ENCODE assay signal across 1 cellular context in the genomic region with DNA sequence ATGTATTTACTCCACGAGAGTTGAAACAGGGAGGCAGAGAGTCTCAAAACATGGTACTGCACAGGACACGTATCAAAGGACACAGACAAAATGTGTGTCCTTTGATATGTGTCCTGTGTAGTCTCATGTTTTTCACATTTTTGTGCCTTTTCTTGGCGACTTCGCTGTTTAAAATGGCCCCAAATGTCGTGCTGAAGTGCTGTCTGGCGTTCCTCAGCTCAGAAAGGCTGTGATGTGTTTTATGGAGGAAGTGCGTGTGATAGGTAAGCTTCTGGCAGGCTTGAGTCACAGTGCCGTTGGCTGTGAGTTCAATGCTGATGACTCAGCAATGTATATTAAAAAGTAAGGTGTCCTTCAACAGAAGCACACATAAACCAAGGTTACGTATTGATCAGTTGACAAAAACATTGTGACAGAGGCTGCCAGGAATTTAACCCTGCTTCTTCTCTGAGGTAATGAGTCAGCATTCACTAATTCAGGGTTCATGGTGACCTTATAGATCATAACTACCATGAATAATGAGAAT.
TF ChIP-seq lines count a peak whose summit lies in the region.

No MANE protein-coding gene starts in this region.

TF ChIP-seq in HepG2, 621 proteins besides CTCF, POLR2A, EP300 and RAD21 (continued from another document):
- TF ChIP-seq HOXA3 (CRISPR knock-in tag; IDR thresholded peaks at IDR 0.05) (peak; percentile 60), ZBTB7A (CRISPR knock-in tag; IDR thresholded peaks at IDR 0.05) (peak; percentile 68; the same call in 1 of the 2 replicates), AGO1 (IDR thresholded peaks at IDR 0.05; ENCODE audit: low read depth, low read length, poor library complexity, severe bottlenecking) (no peak), ZMYM4 (CRISPR knock-in tag; IDR thresholded peaks at IDR 0.05) (peak; percentile 73), FOXM1 (CRISPR knock-in tag; IDR thresholded peaks at IDR 0.05) (no peak), TOE1 (CRISPR knock-in tag; IDR thresholded peaks at IDR 0.05) (no peak), KAT2B (IDR thresholded peaks at IDR 0.05; ENCODE audit: borderline replicate concordance, low read depth, low read length) (peak; percentile 67; the same call in 1 of the 2 replicates), ZFX (CRISPR knock-in tag; IDR thresholded peaks at IDR 0.05; ENCODE audit: low read depth) (no peak), ZNF207 (IDR thresholded peaks at IDR 0.05; ENCODE audit: borderline replicate concordance) (no peak), FOXK1 (CRISPR knock-in tag; IDR thresholded peaks at IDR 0.05; ENCODE audit: borderline replicate concordance, low read depth) (peak; percentile 79; the same call in 1 of the 2 replicates), ZNF570 (CRISPR knock-in tag; IDR thresholded peaks at IDR 0.05; ENCODE audit: borderline replicate concordance) (no peak), GABPB1 (CRISPR knock-in tag; IDR thresholded peaks at IDR 0.05) (peak; percentile 72), NR2F1 (CRISPR knock-in tag; IDR thresholded peaks at IDR 0.05) (peak; percentile 52 to 76; a peak in 3 of 4 replicates), FOXO1 (CRISPR knock-in tag; IDR thresholded peaks at IDR 0.05) (peak; percentile 62; the same call in 1 of the 2 replicates), ZNF589 (CRISPR knock-in tag; conservative IDR thresholded peaks at IDR 0.05) (no peak), SMARCE1 (IDR thresholded peaks at IDR 0.05; ENCODE audit: borderline replicate concordance) (no peak), ZNF878 (CRISPR knock-in tag; IDR thresholded peaks at IDR 0.05) (no peak), DPF2 (CRISPR knock-in tag; IDR thresholded peaks at IDR 0.05; ENCODE audit: borderline replicate concordance, low read depth) (no peak), FOXJ3 (CRISPR knock-in tag; IDR thresholded peaks at IDR 0.05; ENCODE audit: borderline replicate concordance) (peak; percentile 66; the same call in 1 of the 2 replicates), TGIF2 (CRISPR knock-in tag; IDR thresholded peaks at IDR 0.05) (no peak), ZNF232 (CRISPR knock-in tag; IDR thresholded peaks at IDR 0.05; ENCODE audit: borderline replicate concordance) (0 out of 2 replicates have a peak, but pooled peaks have one; percentile 43), ZNF530 (CRISPR knock-in tag; IDR thresholded peaks at IDR 0.05; ENCODE audit: low read depth) (no peak), ONECUT2 (CRISPR knock-in tag; IDR thresholded peaks at IDR 0.05) (peak; percentile 78), ZNF780A (CRISPR knock-in tag; IDR thresholded peaks at IDR 0.05) (no peak)
- TF ChIP-seq, protein P1, sequence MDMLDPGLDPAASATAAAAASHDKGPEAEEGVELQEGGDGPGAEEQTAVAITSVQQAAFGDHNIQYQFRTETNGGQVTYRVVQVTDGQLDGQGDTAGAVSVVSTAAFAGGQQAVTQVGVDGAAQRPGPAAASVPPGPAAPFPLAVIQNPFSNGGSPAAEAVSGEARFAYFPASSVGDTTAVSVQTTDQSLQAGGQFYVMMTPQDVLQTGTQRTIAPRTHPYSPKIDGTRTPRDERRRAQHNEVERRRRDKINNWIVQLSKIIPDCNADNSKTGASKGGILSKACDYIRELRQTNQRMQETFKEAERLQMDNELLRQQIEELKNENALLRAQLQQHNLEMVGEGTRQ (IDR thresholded peaks at IDR 0.05; ENCODE audit: low read depth, low read length): no peak
- TF ChIP-seq, protein P1 (CRISPR knock-in tag; IDR thresholded peaks at IDR 0.05; ENCODE audit: borderline replicate concordance): no peak
- TF ChIP-seq, protein P2, sequence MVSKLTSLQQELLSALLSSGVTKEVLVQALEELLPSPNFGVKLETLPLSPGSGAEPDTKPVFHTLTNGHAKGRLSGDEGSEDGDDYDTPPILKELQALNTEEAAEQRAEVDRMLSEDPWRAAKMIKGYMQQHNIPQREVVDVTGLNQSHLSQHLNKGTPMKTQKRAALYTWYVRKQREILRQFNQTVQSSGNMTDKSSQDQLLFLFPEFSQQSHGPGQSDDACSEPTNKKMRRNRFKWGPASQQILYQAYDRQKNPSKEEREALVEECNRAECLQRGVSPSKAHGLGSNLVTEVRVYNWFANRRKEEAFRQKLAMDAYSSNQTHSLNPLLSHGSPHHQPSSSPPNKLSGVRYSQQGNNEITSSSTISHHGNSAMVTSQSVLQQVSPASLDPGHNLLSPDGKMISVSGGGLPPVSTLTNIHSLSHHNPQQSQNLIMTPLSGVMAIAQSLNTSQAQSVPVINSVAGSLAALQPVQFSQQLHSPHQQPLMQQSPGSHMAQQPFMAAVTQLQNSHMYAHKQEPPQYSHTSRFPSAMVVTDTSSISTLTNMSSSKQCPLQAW (CRISPR knock-in tag; IDR thresholded peaks at IDR 0.05): peak; percentile 65; the same call in 1 of the 2 replicates
- TF ChIP-seq, protein P3, sequence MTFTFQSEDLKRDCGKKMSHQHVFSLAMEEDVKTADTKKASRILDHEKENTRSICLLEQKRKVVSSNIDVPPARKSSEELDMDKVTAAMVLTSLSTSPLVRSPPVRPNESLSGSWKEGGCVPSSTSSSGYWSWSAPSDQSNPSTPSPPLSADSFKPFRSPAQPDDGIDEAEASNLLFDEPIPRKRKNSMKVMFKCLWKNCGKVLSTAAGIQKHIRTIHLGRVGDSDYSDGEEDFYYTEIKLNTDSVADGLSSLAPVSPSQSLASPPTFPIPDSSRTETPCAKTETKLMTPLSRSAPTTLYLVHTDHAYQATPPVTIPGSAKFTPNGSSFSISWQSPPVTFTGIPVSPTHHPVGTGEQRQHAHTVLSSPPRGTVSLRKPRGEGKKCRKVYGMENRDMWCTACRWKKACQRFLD (CRISPR knock-in tag; IDR thresholded peaks at IDR 0.05; ENCODE audit: borderline replicate concordance): no peak
- TF ChIP-seq, protein P4, sequence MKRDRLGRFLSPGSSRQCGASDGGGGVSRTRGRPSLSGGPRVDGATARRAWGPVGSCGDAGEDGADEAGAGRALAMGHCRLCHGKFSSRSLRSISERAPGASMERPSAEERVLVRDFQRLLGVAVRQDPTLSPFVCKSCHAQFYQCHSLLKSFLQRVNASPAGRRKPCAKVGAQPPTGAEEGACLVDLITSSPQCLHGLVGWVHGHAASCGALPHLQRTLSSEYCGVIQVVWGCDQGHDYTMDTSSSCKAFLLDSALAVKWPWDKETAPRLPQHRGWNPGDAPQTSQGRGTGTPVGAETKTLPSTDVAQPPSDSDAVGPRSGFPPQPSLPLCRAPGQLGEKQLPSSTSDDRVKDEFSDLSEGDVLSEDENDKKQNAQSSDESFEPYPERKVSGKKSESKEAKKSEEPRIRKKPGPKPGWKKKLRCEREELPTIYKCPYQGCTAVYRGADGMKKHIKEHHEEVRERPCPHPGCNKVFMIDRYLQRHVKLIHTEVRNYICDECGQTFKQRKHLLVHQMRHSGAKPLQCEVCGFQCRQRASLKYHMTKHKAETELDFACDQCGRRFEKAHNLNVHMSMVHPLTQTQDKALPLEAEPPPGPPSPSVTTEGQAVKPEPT (CRISPR knock-in tag; IDR thresholded peaks at IDR 0.05; ENCODE audit: low read depth): no peak
- TF ChIP-seq, protein P5, sequence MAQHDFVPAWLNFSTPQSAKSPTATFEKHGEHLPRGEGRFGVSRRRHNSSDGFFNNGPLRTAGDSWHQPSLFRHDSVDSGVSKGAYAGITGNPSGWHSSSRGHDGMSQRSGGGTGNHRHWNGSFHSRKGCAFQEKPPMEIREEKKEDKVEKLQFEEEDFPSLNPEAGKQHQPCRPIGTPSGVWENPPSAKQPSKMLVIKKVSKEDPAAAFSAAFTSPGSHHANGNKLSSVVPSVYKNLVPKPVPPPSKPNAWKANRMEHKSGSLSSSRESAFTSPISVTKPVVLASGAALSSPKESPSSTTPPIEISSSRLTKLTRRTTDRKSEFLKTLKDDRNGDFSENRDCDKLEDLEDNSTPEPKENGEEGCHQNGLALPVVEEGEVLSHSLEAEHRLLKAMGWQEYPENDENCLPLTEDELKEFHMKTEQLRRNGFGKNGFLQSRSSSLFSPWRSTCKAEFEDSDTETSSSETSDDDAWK (CRISPR knock-in tag; IDR thresholded peaks at IDR 0.05): no peak
